ENCODE assay signal across 1 cellular context in the genomic region with DNA sequence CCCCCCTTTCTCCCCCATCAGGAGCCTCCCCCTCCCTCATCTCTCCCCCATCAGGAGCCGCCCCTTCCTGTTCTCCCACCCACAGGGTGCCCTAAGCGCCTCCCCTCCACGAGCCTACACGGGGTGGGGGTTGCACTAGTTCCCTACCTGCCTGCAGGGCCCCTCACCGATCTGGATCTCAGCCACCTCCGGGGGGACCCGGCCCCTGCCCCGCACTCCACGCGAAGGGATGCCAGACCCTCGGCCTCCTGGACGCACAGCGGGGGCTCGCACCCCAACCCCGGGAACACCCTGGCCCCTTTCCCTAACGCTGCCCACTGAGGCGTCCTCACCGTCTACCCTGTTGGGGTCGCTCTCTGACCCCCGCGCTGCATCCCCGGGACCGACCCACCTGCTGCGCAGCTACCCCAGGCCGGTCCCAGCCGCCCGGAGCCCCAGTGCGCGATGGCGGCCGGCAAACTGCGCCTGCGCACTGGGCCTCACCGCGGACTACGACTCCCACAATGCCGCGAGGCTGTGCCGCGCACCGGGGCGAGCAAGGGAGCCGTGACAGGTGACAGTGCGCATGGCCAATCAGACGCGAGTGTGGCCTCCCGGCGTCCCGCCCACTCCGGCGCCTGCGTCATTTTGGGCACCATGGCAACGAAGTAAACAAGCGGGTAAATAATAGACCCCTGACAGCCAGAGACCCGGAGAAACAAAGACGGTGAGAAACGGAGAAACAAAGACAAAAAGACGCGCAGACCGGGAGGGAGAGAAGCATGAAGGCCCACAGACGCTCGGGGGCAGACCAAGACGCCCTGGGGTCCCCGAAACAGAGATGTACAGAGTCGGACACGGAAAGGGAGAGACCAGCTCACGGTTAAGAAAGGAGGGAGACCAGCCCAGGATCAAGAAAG.
A peak's percentile ranks its signal among the peaks of the same experiment; 100 is the strongest.
TF ChIP-seq lines count a peak whose summit lies in the region.

A gene with protein sequence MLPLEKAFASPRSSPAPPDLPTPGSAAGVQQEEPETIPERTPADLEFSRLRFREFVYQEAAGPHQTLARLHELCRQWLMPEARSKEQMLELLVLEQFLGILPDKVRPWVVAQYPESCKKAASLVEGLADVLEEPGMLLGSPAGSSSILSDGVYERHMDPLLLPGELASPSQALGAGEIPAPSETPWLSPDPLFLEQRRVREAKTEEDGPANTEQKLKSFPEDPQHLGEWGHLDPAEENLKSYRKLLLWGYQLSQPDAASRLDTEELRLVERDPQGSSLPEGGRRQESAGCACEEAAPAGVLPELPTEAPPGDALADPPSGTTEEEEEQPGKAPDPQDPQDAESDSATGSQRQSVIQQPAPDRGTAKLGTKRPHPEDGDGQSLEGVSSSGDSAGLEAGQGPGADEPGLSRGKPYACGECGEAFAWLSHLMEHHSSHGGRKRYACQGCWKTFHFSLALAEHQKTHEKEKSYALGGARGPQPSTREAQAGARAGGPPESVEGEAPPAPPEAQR (minus strand): TSS at position 449 of the 899 bp plus-strand sequence. CDS start 7,964 bp downstream, outside the sequence.

TF ChIP-seq in K562, 482 proteins besides CTCF, POLR2A, EP300 and RAD21 (continued from another document):
- TF ChIP-seq, protein P1, sequence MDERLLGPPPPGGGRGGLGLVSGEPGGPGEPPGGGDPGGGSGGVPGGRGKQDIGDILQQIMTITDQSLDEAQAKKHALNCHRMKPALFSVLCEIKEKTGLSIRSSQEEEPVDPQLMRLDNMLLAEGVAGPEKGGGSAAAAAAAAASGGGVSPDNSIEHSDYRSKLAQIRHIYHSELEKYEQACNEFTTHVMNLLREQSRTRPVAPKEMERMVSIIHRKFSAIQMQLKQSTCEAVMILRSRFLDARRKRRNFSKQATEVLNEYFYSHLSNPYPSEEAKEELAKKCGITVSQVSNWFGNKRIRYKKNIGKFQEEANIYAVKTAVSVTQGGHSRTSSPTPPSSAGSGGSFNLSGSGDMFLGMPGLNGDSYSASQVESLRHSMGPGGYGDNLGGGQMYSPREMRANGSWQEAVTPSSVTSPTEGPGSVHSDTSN (CRISPR knock-in tag; IDR thresholded peaks at IDR 0.05; ENCODE audit: low read depth), result no peak
- TF ChIP-seq, protein P1 (tag; conservative IDR thresholded peaks at IDR 0.05; ENCODE audit: low read depth), result peak; percentile 72
- TF ChIP-seq PHF8 (IDR thresholded peaks at IDR 0.05; ENCODE audit: borderline replicate concordance, low read length) (peak; percentile 49), HNRNPH1 (optimal IDR thresholded peaks at IDR 0.05; ENCODE audit: low read depth, low read length) (no peak), EWSR1 (IDR thresholded peaks at IDR 0.05; ENCODE audit: borderline replicate concordance, low read depth, partially characterized antibody) (no peak), SP2 (IDR thresholded peaks at IDR 0.05; ENCODE audit: extremely low read depth, low read depth, low read length, poor library complexity, severe bottlenecking) (peak; percentile 32), NFYB (IDR thresholded peaks at IDR 0.05; ENCODE audit: extremely low read depth, insufficient read length) (peak; percentile 78), ZNF184 (CRISPR knock-in tag; IDR thresholded peaks at IDR 0.05) (no peak), BRF1 (IDR thresholded peaks at IDR 0.05; ENCODE audit: borderline replicate concordance, extremely low read depth, insufficient read length) (no peak), RFX1 (IDR thresholded peaks at IDR 0.05) (peak; percentile 93), ZFX (CRISPR knock-in tag; IDR thresholded peaks at IDR 0.05) (0 out of 2 replicates have a peak, but pooled peaks have one; percentile 22), RBM25 (IDR thresholded peaks at IDR 0.05; ENCODE audit: low read depth, low read length, severe bottlenecking) (peak; percentile 83), FOXJ3 (CRISPR knock-in tag; IDR thresholded peaks at IDR 0.05) (peak; percentile 96), HCFC1 (IDR thresholded peaks at IDR 0.05; ENCODE audit: low read depth, low read length) (peak; percentile 76), HSF4 (CRISPR knock-in tag; IDR thresholded peaks at IDR 0.05; ENCODE audit: borderline replicate concordance) (no peak), ATF7 (IDR thresholded peaks at IDR 0.05) (peak; percentile 43; the same call in 1 of the 2 replicates), ZFP30 (CRISPR knock-in tag; IDR thresholded peaks at IDR 0.05; ENCODE audit: borderline replicate concordance) (no peak), ATF1 (CRISPR knock-in tag; IDR thresholded peaks at IDR 0.05) (no peak), ATF1 (tag; IDR thresholded peaks at IDR 0.05) (peak; percentile 76), SAFB (IDR thresholded peaks at IDR 0.05; ENCODE audit: borderline replicate concordance, low read depth, low read length) (no peak), EGR1 (conservative IDR thresholded peaks at IDR 0.05) (peak; percentile 76; the same call in 1 of the 2 replicates), RAD51 (IDR thresholded peaks at IDR 0.05; ENCODE audit: borderline replicate concordance, low read depth) (0 out of 2 replicates have a peak, but pooled peaks have one; percentile 12), NRF1 (conservative IDR thresholded peaks at IDR 0.05 in 1 of 2, IDR thresholded peaks at IDR 0.05 in 1 of 2) (peak; percentile 89 to 91), ZNF143 (CRISPR knock-in tag; IDR thresholded peaks at IDR 0.05) (peak; percentile 75), SIX5 (IDR thresholded peaks at IDR 0.05; ENCODE audit: borderline replicate concordance in 1 of 2, insufficient read depth in 1 of 2, low read depth in 1 of 2, low read length in 2 of 2) (peak in 1 of 2 experiments; percentile 22; a peak in 2 of 4 replicates), FOS (IDR thresholded peaks at IDR 0.05; ENCODE audit: extremely low read depth, insufficient read length) (peak; percentile 29), YY1 (IDR thresholded peaks at IDR 0.05; ENCODE audit: borderline replicate concordance in 1 of 3, control insufficient read depth in 1 of 3, extremely low read depth in 1 of 3, insufficient read depth in 3 of 3, insufficient read length in 1 of 3, insufficient replicate concordance in 2 of 3, low read depth in 1 of 3, low read length in 2 of 3) (peak; percentile 28 to 75 (median 44)), RBFOX2 (IDR thresholded peaks at IDR 0.05; ENCODE audit: low read depth, low read length) (peak; percentile 59), TEAD1 (CRISPR knock-in tag; IDR thresholded peaks at IDR 0.05) (no peak), NR2C2 (CRISPR knock-in tag; IDR thresholded peaks at IDR 0.05) (no peak), NR2C2 (tag; IDR thresholded peaks at IDR 0.05) (peak; percentile 47; the same call in 1 of the 2 replicates), ZBED1 (IDR thresholded peaks at IDR 0.05) (no peak)
- TF ChIP-seq, protein P2, sequence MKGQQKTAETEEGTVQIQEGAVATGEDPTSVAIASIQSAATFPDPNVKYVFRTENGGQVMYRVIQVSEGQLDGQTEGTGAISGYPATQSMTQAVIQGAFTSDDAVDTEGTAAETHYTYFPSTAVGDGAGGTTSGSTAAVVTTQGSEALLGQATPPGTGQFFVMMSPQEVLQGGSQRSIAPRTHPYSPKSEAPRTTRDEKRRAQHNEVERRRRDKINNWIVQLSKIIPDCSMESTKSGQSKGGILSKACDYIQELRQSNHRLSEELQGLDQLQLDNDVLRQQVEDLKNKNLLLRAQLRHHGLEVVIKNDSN (CRISPR knock-in tag; IDR thresholded peaks at IDR 0.05), result peak; percentile 74
- TF ChIP-seq, protein P3, sequence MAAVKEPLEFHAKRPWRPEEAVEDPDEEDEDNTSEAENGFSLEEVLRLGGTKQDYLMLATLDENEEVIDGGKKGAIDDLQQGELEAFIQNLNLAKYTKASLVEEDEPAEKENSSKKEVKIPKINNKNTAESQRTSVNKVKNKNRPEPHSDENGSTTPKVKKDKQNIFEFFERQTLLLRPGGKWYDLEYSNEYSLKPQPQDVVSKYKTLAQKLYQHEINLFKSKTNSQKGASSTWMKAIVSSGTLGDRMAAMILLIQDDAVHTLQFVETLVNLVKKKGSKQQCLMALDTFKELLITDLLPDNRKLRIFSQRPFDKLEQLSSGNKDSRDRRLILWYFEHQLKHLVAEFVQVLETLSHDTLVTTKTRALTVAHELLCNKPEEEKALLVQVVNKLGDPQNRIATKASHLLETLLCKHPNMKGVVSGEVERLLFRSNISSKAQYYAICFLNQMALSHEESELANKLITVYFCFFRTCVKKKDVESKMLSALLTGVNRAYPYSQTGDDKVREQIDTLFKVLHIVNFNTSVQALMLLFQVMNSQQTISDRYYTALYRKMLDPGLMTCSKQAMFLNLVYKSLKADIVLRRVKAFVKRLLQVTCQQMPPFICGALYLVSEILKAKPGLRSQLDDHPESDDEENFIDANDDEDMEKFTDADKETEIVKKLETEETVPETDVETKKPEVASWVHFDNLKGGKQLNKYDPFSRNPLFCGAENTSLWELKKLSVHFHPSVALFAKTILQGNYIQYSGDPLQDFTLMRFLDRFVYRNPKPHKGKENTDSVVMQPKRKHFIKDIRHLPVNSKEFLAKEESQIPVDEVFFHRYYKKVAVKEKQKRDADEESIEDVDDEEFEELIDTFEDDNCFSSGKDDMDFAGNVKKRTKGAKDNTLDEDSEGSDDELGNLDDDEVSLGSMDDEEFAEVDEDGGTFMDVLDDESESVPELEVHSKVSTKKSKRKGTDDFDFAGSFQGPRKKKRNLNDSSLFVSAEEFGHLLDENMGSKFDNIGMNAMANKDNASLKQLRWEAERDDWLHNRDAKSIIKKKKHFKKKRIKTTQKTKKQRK (IDR thresholded peaks at IDR 0.05; ENCODE audit: borderline replicate concordance, low read depth, low read length), result no peak
- TF ChIP-seq, protein P4, sequence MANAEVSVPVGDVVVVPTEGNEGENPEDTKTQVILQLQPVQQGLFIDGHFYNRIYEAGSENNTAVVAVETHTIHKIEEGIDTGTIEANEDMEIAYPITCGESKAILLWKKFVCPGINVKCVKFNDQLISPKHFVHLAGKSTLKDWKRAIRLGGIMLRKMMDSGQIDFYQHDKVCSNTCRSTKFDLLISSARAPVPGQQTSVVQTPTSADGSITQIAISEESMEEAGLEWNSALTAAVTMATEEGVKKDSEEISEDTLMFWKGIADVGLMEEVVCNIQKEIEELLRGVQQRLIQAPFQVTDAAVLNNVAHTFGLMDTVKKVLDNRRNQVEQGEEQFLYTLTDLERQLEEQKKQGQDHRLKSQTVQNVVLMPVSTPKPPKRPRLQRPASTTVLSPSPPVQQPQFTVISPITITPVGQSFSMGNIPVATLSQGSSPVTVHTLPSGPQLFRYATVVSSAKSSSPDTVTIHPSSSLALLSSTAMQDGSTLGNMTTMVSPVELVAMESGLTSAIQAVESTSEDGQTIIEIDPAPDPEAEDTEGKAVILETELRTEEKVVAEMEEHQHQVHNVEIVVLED (CRISPR knock-in tag; IDR thresholded peaks at IDR 0.05), result peak; percentile 88
- TF ChIP-seq, protein P5, sequence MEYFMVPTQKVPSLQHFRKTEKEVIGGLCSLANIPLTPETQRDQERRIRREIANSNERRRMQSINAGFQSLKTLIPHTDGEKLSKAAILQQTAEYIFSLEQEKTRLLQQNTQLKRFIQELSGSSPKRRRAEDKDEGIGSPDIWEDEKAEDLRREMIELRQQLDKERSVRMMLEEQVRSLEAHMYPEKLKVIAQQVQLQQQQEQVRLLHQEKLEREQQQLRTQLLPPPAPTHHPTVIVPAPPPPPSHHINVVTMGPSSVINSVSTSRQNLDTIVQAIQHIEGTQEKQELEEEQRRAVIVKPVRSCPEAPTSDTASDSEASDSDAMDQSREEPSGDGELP (CRISPR knock-in tag; IDR thresholded peaks at IDR 0.05; ENCODE audit: borderline replicate concordance), result peak; percentile 30; the same call in 1 of the 2 replicates
- TF ChIP-seq, protein P6, sequence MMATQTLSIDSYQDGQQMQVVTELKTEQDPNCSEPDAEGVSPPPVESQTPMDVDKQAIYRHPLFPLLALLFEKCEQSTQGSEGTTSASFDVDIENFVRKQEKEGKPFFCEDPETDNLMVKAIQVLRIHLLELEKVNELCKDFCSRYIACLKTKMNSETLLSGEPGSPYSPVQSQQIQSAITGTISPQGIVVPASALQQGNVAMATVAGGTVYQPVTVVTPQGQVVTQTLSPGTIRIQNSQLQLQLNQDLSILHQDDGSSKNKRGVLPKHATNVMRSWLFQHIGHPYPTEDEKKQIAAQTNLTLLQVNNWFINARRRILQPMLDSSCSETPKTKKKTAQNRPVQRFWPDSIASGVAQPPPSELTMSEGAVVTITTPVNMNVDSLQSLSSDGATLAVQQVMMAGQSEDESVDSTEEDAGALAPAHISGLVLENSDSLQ (IDR thresholded peaks at IDR 0.05), result peak; percentile 95
TF ChIP-seq in K562: peak in this region for 37.
